In genomic region chr11:106327134-106327533, GRCh38 we compare ENCODE assay signal across 20 cellular contexts.
DNase-seq lines count a peak whose midpoint lies in the region.
"Had no signal": no experiment of that assay in that cellular context is flagged by ENCODE, and none has a peak within 500 bp of the region (broad histone marks: within the 10 kb centered on the region; RNA-seq: fewer than 3 reads in every experiment).

No MANE protein-coding gene starts in this region.

- H4K5ac ChIP-seq in mesendoderm (ENCODE audit: low read length) = no peak overlapping the region

- no peak overlapping the region for H3K9ac ChIP-seq in NT2/D1 (ENCODE audit: insufficient read length, low read depth)
- no peak overlapping the region for H3K9ac ChIP-seq in mesendoderm (ENCODE audit: low read length)

- H3K9me3 ChIP-seq in NT2/D1 (ENCODE audit: insufficient read depth, low read length) = no peaks in the 10 kb centered on the region
- H3K9me3 ChIP-seq: HAP-1, Peyer's patch had no signal

- DNase-seq in ELF-1 (ENCODE audit: low read depth, low spot score) (peak; percentile 61), NT2/D1 (ENCODE audit: low read depth, low spot score) (peak; percentile 55), iPS DF 4.7 (ENCODE audit: extremely low read depth, low spot score) (peak; percentile 58), mesendoderm (peak; percentile 62), NCI-H128 (lab: John Stamatoyannopoulos, UW; ENCODE audit: unreplicated experiment) (no peak), SW 1271 (lab: John Stamatoyannopoulos, UW) (no peak), LoVo (ENCODE audit: low spot score) (no peak)
- DNase-seq: IMR-90, KG1, NCI-H1048, NCI-H1417 treated with DMSO at 0.1 percent for 48 hours, NCI-H187, NCI-H2081 treated with DMSO at 0.1 percent for 48 hours, NCI-H2171, NCI-H226, NCI-H510A, NCI-H69, Peyer's patch, SHP77 treated with DMSO at 0.1 percent for 48 hours had no signal

- H3K56ac ChIP-seq in mesendoderm (ENCODE audit: low read length) = no peak overlapping the region

- H4K8ac ChIP-seq in mesendoderm (ENCODE audit: low read depth, low read length) = no peak overlapping the region

- H3K4me1 ChIP-seq in NT2/D1 (ENCODE audit: insufficient read depth, insufficient read length) = peaks cover 2% of the 10 kb centered on the region
- H3K4me1 ChIP-seq in mesendoderm (ENCODE audit: control insufficient read depth, low read depth, low read length) = peaks cover 9% of the 10 kb centered on the region
- H3K4me1 ChIP-seq: HAP-1, Peyer's patch had no signal

- WGBS in mesendoderm (ENCODE audit: extremely low coverage, insufficient coverage, low lambda C conversion rate) = no CpG with 5 or more reads among the region's 3 CpGs

- H3K18ac ChIP-seq in mesendoderm (ENCODE audit: low read length) = no peak overlapping the region

- H3K23ac ChIP-seq in mesendoderm (ENCODE audit: low read length) = no peak overlapping the region

- no peak overlapping the region for H3K27ac ChIP-seq in mesendoderm (ENCODE audit: low read depth, low read length)
- H3K27ac ChIP-seq: Peyer's patch had no signal

- H3K36me3 ChIP-seq in NT2/D1 (ENCODE audit: insufficient read depth, insufficient read length, low read length) = no peaks in the 10 kb centered on the region
- no peaks in the 10 kb centered on the region for H3K36me3 ChIP-seq in mesendoderm (ENCODE audit: control insufficient read depth, insufficient read depth, low read length)
- H3K36me3 ChIP-seq: HAP-1, Peyer's patch had no signal

- H3K4me3 ChIP-seq in NT2/D1 (ENCODE audit: insufficient read length, low read depth) (no peak overlapping the region), mesendoderm (ENCODE audit: low read length) (no peak overlapping the region)
- H3K4me3 ChIP-seq: HAP-1, Peyer's patch had no signal

- no peak overlapping the region for H2BK5ac ChIP-seq in mesendoderm (ENCODE audit: low read length)

- H3K4me2 ChIP-seq in mesendoderm (ENCODE audit: low read length) = no peak overlapping the region

- H3K79me1 ChIP-seq in mesendoderm (ENCODE audit: low read length) = no peaks in the 10 kb centered on the region

- H2BK15ac ChIP-seq in mesendoderm (replicated peaks; ENCODE audit: low read depth) = no peak overlapping the region

- no peak overlapping the region for H2BK120ac ChIP-seq in mesendoderm (ENCODE audit: low read depth, low read length)

- no peaks in the 10 kb centered on the region for H3K27me3 ChIP-seq in NT2/D1 (ENCODE audit: insufficient read depth, insufficient read length)
- H3K27me3 ChIP-seq in mesendoderm (ENCODE audit: insufficient read depth, low read length, poor library complexity) = no peaks in the 10 kb centered on the region
- H3K27me3 ChIP-seq: Peyer's patch had no signal

- no peak overlapping the region for H2AK5ac ChIP-seq in mesendoderm (ENCODE audit: low read length)

- no peaks in the 10 kb centered on the region for H3K79me2 ChIP-seq in mesendoderm (ENCODE audit: control insufficient read depth, insufficient read depth, low read length)

- H3K4ac ChIP-seq in mesendoderm (ENCODE audit: low read depth, low read length) = no peak overlapping the region

Comparison
In these comparisons a context has a peak if more than half of its experiments do, and no peak if none do; other contexts are left out.
1. DNase-seq: peak in ELF-1 (single experiment), NT2/D1 (single experiment), iPS DF 4.7 (single experiment) and mesendoderm (single experiment); none in NCI-H128 (single experiment), SW 1271 (0 of 2) and LoVo (single experiment).